Comparison of ENCODE assay signal across 8 cellular contexts in the genomic region with DNA sequence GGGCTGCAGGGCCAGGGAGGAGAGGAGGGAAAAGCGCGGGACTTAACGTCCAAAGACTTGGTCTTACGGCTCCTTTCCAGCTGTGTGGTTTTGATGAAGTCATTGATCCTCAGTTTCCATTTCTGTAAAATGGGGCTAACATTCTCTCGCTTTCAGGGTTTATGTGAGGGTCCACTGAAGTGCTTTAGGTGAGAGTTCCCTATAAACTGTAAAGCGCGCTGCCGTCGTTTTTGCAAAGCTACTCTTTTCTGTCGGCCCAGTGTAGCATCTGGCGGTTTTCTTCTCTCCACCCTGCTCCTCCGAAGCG. TPM values are rescaled to one million over a fixed set of nuclear protein-coding genes. Genes with fewer than 3 reads are reported as not detected.
A peak's percentile ranks its signal among the peaks of the same experiment; 100 is the strongest.
DNase-seq lines count a peak whose midpoint lies in the region; ATAC-seq, FAIRE-seq and TF ChIP-seq lines count a peak whose summit lies in the region.

No MANE protein-coding gene starts in this region.

- peaks cover 27% of the 10 kb centered on the region for H3K4me1 Mint-ChIP-seq in CD14-positive monocyte

- ATAC-seq in HG02884 (IDR thresholded peaks at IDR 0.05; ENCODE audit: unreplicated experiment) (no peak), GM19467 (IDR thresholded peaks at IDR 0.05; ENCODE audit: unreplicated experiment) (no peak), HG02870 (IDR thresholded peaks at IDR 0.05; ENCODE audit: unreplicated experiment) (no peak)

- H3K9me3 Mint-ChIP-seq in CD14-positive monocyte = peaks cover 0 to 2% (median 0%) of the 10 kb centered on the region in 7 donors

- H3K4me3 Mint-ChIP-seq in CD14-positive monocyte = peak overlapping the region; percentile 97

- CTCF ChIA-PET in H1 (lab: Charles Lee; ENCODE audit: partially characterized antibody) = interaction anchor here (0.7 to 2.6 kb wide), 9 partner anchors 10 to 89 kb away, joined by 3 to 9 read pairs (median 5); partner anchors contain the start of gene RHOV

- H2BK15ac ChIP-seq in H1 (ENCODE audit: low read length) = 0 out of 2 replicates have a peak overlapping the region, but pooled peaks have one; percentile 89

- H3K23ac ChIP-seq in H1 (ENCODE audit: insufficient read length) = no peak overlapping the region

- no peak overlapping the region for H3K14ac ChIP-seq in H1 (ENCODE audit: insufficient read length)

- no peak for FAIRE-seq in H1 (lab: Jason Lieb, UNC)

- H2AFZ ChIP-seq in H1 (ENCODE audit: low read length) = peak overlapping the region; percentile 91
- H2AFZ ChIP-seq in neuron (ENCODE audit: low read depth, low read length) = peak overlapping the region; percentile 88

- peak overlapping the region; percentile 69 for H2BK5ac ChIP-seq in H1 (ENCODE audit: low read depth, low read length)

- H4K91ac ChIP-seq in H1 (replicated peaks; ENCODE audit: insufficient read length, low read length) = peak overlapping the region; percentile 49

- H4K5ac ChIP-seq in H1 (ENCODE audit: insufficient read length, low read depth, low read length) = peak overlapping the region; percentile 71

- H3K56ac ChIP-seq in H1 (replicated peaks; ENCODE audit: insufficient read length, low read depth, low read length) = no peak overlapping the region

- H3K4me3 ChIP-seq in NB4 (ENCODE audit: low read depth, low read length) (peak overlapping the region; percentile 97), H1 (ENCODE audit: extremely low read depth in 1 of 4, insufficient read depth in 2 of 4, low read depth in 3 of 4, low read length in 4 of 4) (peak overlapping the region; percentile 58 to 99 (median 76)), neuron (ENCODE audit: low read length) (peak overlapping the region; percentile 75)

- intact Hi-C loops in CD14-positive monocyte (cut with micrococcal nuclease) = loop anchor here (1.0 to 10.0 kb wide), 5 partner anchors 47 to 114 kb away; partner anchors contain the start of genes RAD51 (in 1 of the 2), RMDN3 (in 1 of the 2) and VPS18 (in 1 of the 2)

- no peak for TF ChIP-seq EP300 in H1 (IDR thresholded peaks at IDR 0.05; ENCODE audit: borderline replicate concordance in 1 of 2, low read depth in 2 of 2, low read length in 2 of 2)

- no peaks in the 10 kb centered on the region; a peak in 1 of 4 replicates for H3K79me2 ChIP-seq in H1 (ENCODE audit: control insufficient read depth in 1 of 2, insufficient read depth in 2 of 2, low read length in 2 of 2)

- H3K9me3 ChIP-seq in H1 (ENCODE audit: insufficient read depth in 2 of 2, low read depth in 1 of 2, low read length in 1 of 2) (no peaks in the 10 kb centered on the region), neuron (ENCODE audit: low read length) (no peaks in the 10 kb centered on the region)

- TF ChIP-seq CTCF in CD14-positive monocyte (IDR thresholded peaks at IDR 0.05) = no peak
- TF ChIP-seq CTCF in NB4 (IDR thresholded peaks at IDR 0.05; ENCODE audit: low read depth, low read length) = no peak
- TF ChIP-seq CTCF in H1 (IDR thresholded peaks at IDR 0.05; ENCODE audit: control extremely low read depth in 1 of 3, insufficient read depth in 1 of 3, low read depth in 1 of 3, low read length in 3 of 3) = no peak

- H2BK120ac ChIP-seq in H1 (replicated peaks; ENCODE audit: low read depth, low read length) = no peak overlapping the region

- H4K8ac ChIP-seq in H1 (ENCODE audit: extremely low read depth, insufficient read depth, low read length) = peak overlapping the region; percentile 29; the same call in 1 of the 2 replicates

- no peak overlapping the region for H3K4ac ChIP-seq in H1 (replicated peaks; ENCODE audit: insufficient read length, low read depth, low read length)

- H3K36me3 Mint-ChIP-seq in CD14-positive monocyte = peaks cover 22 to 42% of the 10 kb centered on the region in 2 donors

- no peak overlapping the region; the same call in 1 of the 2 replicates for H3K27ac ChIP-seq in H1 (ENCODE audit: low read depth, low read length)

- no peak overlapping the region for H2BK20ac ChIP-seq in H1 (ENCODE audit: low read length)

- H3K18ac ChIP-seq in H1 (ENCODE audit: extremely low read depth, low read length) = peak overlapping the region; percentile 38; the same call in 1 of the 2 replicates

- H3K4me2 ChIP-seq in H1 (ENCODE audit: insufficient read depth in 1 of 2, low read depth in 2 of 2, low read length in 2 of 2) = peak overlapping the region; percentile 85 to 91

- 79% methylated on average over 10 of the region's 13 CpGs; no CpG with 5 or more reads in 1 of the 2 experiments for WGBS in H1 (ENCODE audit: extremely low coverage in 1 of 2, insufficient coverage in 1 of 2, insufficient read length in 1 of 2, insufficient replicate concordance in 2 of 2, low coverage in 1 of 2, low lambda C conversion rate in 2 of 2, missing lambda C conversion rate in 1 of 2), 2 experiments

- peaks cover 0 to 4% (median 3%) of the 10 kb centered on the region in 3 donors for H3K27me3 Mint-ChIP-seq in CD14-positive monocyte (ENCODE audit: low read depth in 3 of 3)

- no peaks in the 10 kb centered on the region for H4K20me1 ChIP-seq in H1 (replicated peaks in 1 of 2; ENCODE audit: control insufficient read depth in 1 of 2, insufficient read depth in 2 of 2, low read length in 2 of 2)

- H3K36me3 ChIP-seq in H1 (ENCODE audit: control insufficient read depth in 2 of 4, insufficient read depth in 4 of 4, low read length in 3 of 4) (peaks cover 0 to 2% (median 0%) of the 10 kb centered on the region in 4 experiments; a peak in 1 of 8 replicates), neuron (ENCODE audit: insufficient read depth, low read length) (no peaks in the 10 kb centered on the region)

- peak overlapping the region in 5 of 7 donors; percentile 68 to 97 (median 95) for H3K27ac Mint-ChIP-seq in CD14-positive monocyte

- peaks cover 9% of the 10 kb centered on the region; the same call in 1 of the 2 replicates for H3K23me2 ChIP-seq in H1 (ENCODE audit: low read depth, low read length)

- peaks cover 0 to 10% (median 5%) of the 10 kb centered on the region in 4 experiments; a peak in 5 of 7 replicates for H3K4me1 ChIP-seq in H1 (replicated peaks in 1 of 4; ENCODE audit: control insufficient read depth in 3 of 4, insufficient read depth in 4 of 4, low read length in 3 of 4)
- peaks cover 6% of the 10 kb centered on the region for H3K4me1 ChIP-seq in neuron (ENCODE audit: insufficient read depth, low read length)

- TF ChIP-seq RAD21 in H1 (IDR thresholded peaks at IDR 0.05 in 1 of 2, conservative IDR thresholded peaks at IDR 0.05 in 1 of 2; ENCODE audit: low read depth in 2 of 2, low read length in 2 of 2) = no peak

- DNase-seq in CD14-positive monocyte (ENCODE audit: low spot score) = no peak
- no peak for DNase-seq in NB4 (ENCODE audit: low read depth)
- no peak for DNase-seq in H1 (ENCODE audit: low read depth in 1 of 2, low spot score in 2 of 2)
- no peak for DNase-seq in SHP77 (lab: John Stamatoyannopoulos, UW)

- H3K79me1 ChIP-seq in H1 (ENCODE audit: low read depth, low read length) = no peaks in the 10 kb centered on the region

- POLR2A ChIA-PET in H1 (lab: Charles Lee; ENCODE audit: partially characterized antibody) = interaction anchor here (0.6 to 2.1 kb wide), 8 partner anchors 21 to 495 kb away, joined by 3 to 7 read pairs (median 4); partner anchors contain the start of genes RAD51, SPINT1 and VPS18

- no peak for TF ChIP-seq POLR2A in NB4 (IDR thresholded peaks at IDR 0.05; ENCODE audit: extremely low read depth, insufficient read length)
- no peak for TF ChIP-seq POLR2A in H1 (IDR thresholded peaks at IDR 0.05; ENCODE audit: control extremely low read depth in 1 of 2, low read depth in 2 of 2, low read length in 2 of 2)

- H3K27me3 ChIP-seq in H1 (replicated peaks in 1 of 4; ENCODE audit: control insufficient read depth in 3 of 4, extremely low read depth in 1 of 4, insufficient read depth in 3 of 4, low read length in 3 of 4) = no peaks in the 10 kb centered on the region
- no peaks in the 10 kb centered on the region for H3K27me3 ChIP-seq in neuron (ENCODE audit: insufficient read depth, low read length)

- H2BK12ac ChIP-seq in H1 (ENCODE audit: low read depth, low read length) = no peak overlapping the region

- no peak overlapping the region; a peak in 1 of 7 replicates for H3K9ac ChIP-seq in H1 (replicated peaks in 1 of 4; ENCODE audit: extremely low read depth in 1 of 4, low read depth in 3 of 4, low read length in 3 of 4)

- no peak overlapping the region for H2AK5ac ChIP-seq in H1 (ENCODE audit: low read depth, low read length)

RNA-seq across cellular contexts. Expression of gene DNAJC17, which starts 0.6 kb away (rescaled TPM):
- polyA plus RNA-seq in CD14-positive monocyte = 10 to 100 TPM; 15.7 to 21.5 TPM
- 39.5 and 43.8 TPM in 2 replicates for total RNA-seq in H1 (2021; fragmentation: NEBNext Ultra II Directional; extraction: Animal tissue kit (Norgen Biotek cat#: 25700))
- polyA plus RNA-seq in H1 (2011; rRNA removed) = 45.4 and 47.2 TPM in 2 replicates
- 58.5 TPM for polyA plus RNA-seq in H1 (2011; cell fraction: cytosol; rRNA removed)
- polyA plus RNA-seq in H1 (2011; cell fraction: nucleus; rRNA removed) = 40.6 TPM
- polyA plus RNA-seq in H1 (2012, experiment 1 of 2) = 46.9 to 61.4 TPM (median 54.1 TPM) in 4 replicates
- polyA plus RNA-seq in H1 (2012, experiment 2 of 2) = 25.1 TPM
- 57.1 TPM for polyA plus RNA-seq in H1 (2013, experiment 1 of 2)
- polyA plus RNA-seq in H1 (2013, experiment 2 of 2) = 51.5 TPM
- 26.1 and 28.2 TPM in 2 replicates for polyA minus RNA-seq in H1 (2011; rRNA and poly(A)+ RNA removed)
- polyA minus RNA-seq in H1 (2011; cell fraction: cytosol; rRNA and poly(A)+ RNA removed) = 26.9 TPM
- 10.4 TPM for polyA minus RNA-seq in H1 (2011; cell fraction: nucleus; rRNA and poly(A)+ RNA removed)

RNA-seq across cellular contexts. Expression of gene ZFYVE19, which starts 1.0 kb away (rescaled TPM):
- polyA plus RNA-seq in CD14-positive monocyte = 10 to 100 TPM in 1 of 2 donors, 1 to 10 TPM in 1; 8.2 to 10.3 TPM
- total RNA-seq in H1 (2021; fragmentation: NEBNext Ultra II Directional; extraction: Animal tissue kit (Norgen Biotek cat#: 25700)) = 10.7 and 11.2 TPM in 2 replicates
- polyA plus RNA-seq in H1 (2011; rRNA removed) = 21.8 and 23.7 TPM in 2 replicates
- polyA plus RNA-seq in H1 (2011; cell fraction: cytosol; rRNA removed) = 29.4 TPM
- polyA plus RNA-seq in H1 (2011; cell fraction: nucleus; rRNA removed) = 40.8 TPM
- 11.4 to 14.9 TPM (median 14.1 TPM) in 4 replicates for polyA plus RNA-seq in H1 (2012, experiment 1 of 2)
- polyA plus RNA-seq in H1 (2012, experiment 2 of 2) = 15.7 TPM
- polyA plus RNA-seq in H1 (2013, experiment 1 of 2) = 8.8 TPM
- 7.9 TPM for polyA plus RNA-seq in H1 (2013, experiment 2 of 2)
- polyA minus RNA-seq in H1 (2011; rRNA and poly(A)+ RNA removed) = 15.7 and 27.7 TPM in 2 replicates
- 11.6 TPM for polyA minus RNA-seq in H1 (2011; cell fraction: cytosol; rRNA and poly(A)+ RNA removed)
- polyA minus RNA-seq in H1 (2011; cell fraction: nucleus; rRNA and poly(A)+ RNA removed) = 13.3 TPM

RNA-seq across cellular contexts. Expression of gene PPP1R14D, which starts 20.7 kb away (rescaled TPM):
- polyA plus RNA-seq in CD14-positive monocyte (not detected), H1 (2011; rRNA removed) (not detected in 2 replicates)
- not detected in 2 replicates for total RNA-seq in H1 (2021; fragmentation: NEBNext Ultra II Directional; extraction: Animal tissue kit (Norgen Biotek cat#: 25700))
- polyA plus RNA-seq in H1 (2011; cell fraction: cytosol; rRNA removed) = not detected
- polyA plus RNA-seq in H1 (2011; cell fraction: nucleus; rRNA removed) = not detected
- not detected in 4 replicates for polyA plus RNA-seq in H1 (2012, experiment 1 of 2)
- polyA plus RNA-seq in H1 (2012, experiment 2 of 2) = not detected
- not detected for polyA plus RNA-seq in H1 (2013, experiment 1 of 2)
- polyA plus RNA-seq in H1 (2013, experiment 2 of 2) = not detected
- polyA minus RNA-seq in H1 (2011; rRNA and poly(A)+ RNA removed) = not detected in 2 replicates
- polyA minus RNA-seq in H1 (2011; cell fraction: cytosol; rRNA and poly(A)+ RNA removed) = not detected
- polyA minus RNA-seq in H1 (2011; cell fraction: nucleus; rRNA and poly(A)+ RNA removed) = not detected

RNA-seq across cellular contexts. Expression of gene SPINT1, which starts 36.0 kb away (rescaled TPM):
- polyA plus RNA-seq in CD14-positive monocyte = 10 to 100 TPM; 17.1 to 21.5 TPM
- total RNA-seq in H1 (2021; fragmentation: NEBNext Ultra II Directional; extraction: Animal tissue kit (Norgen Biotek cat#: 25700)) = 117 TPM in 2 replicates
- 155 and 266 TPM in 2 replicates for polyA plus RNA-seq in H1 (2011; rRNA removed)
- polyA plus RNA-seq in H1 (2011; cell fraction: cytosol; rRNA removed) = 84.0 TPM
- 163 TPM for polyA plus RNA-seq in H1 (2011; cell fraction: nucleus; rRNA removed)
- polyA plus RNA-seq in H1 (2012, experiment 1 of 2) = 64.9 to 131 TPM (median 112 TPM) in 4 replicates
- polyA plus RNA-seq in H1 (2012, experiment 2 of 2) = 126 TPM
- polyA plus RNA-seq in H1 (2013, experiment 1 of 2) = 164 TPM
- 165 TPM for polyA plus RNA-seq in H1 (2013, experiment 2 of 2)
- polyA minus RNA-seq in H1 (2011; rRNA and poly(A)+ RNA removed) = 85.9 and 106 TPM in 2 replicates
- polyA minus RNA-seq in H1 (2011; cell fraction: cytosol; rRNA and poly(A)+ RNA removed) = 91.7 TPM
- 80.2 TPM for polyA minus RNA-seq in H1 (2011; cell fraction: nucleus; rRNA and poly(A)+ RNA removed)

RNA-seq across cellular contexts. Expression of gene C15orf62, which starts 38.1 kb away (rescaled TPM):
- polyA plus RNA-seq in CD14-positive monocyte (under 1 TPM in 1 of 2 donors, not detected in 1; 0.23 TPM), H1 (2011; rRNA removed) (0.06 and 0.19 TPM in 2 replicates)
- 0.56 and 0.57 TPM in 2 replicates for total RNA-seq in H1 (2021; fragmentation: NEBNext Ultra II Directional; extraction: Animal tissue kit (Norgen Biotek cat#: 25700))
- 0.09 TPM for polyA plus RNA-seq in H1 (2011; cell fraction: cytosol; rRNA removed)
- polyA plus RNA-seq in H1 (2011; cell fraction: nucleus; rRNA removed) = 0.19 TPM
- 0.75 to 1.7 TPM (median 1.1 TPM) in 4 replicates for polyA plus RNA-seq in H1 (2012, experiment 1 of 2)
- 0.87 TPM for polyA plus RNA-seq in H1 (2012, experiment 2 of 2)
- polyA plus RNA-seq in H1 (2013, experiment 1 of 2) = 0.20 TPM
- polyA plus RNA-seq in H1 (2013, experiment 2 of 2) = 0.24 TPM
- polyA minus RNA-seq in H1 (2011; rRNA and poly(A)+ RNA removed) = 0.13 TPM in 1 of 2 replicates, not detected in the other
- not detected for polyA minus RNA-seq in H1 (2011; cell fraction: cytosol; rRNA and poly(A)+ RNA removed)
- 0.80 TPM for polyA minus RNA-seq in H1 (2011; cell fraction: nucleus; rRNA and poly(A)+ RNA removed)
